19 cellular contexts compared by ENCODE assay signal in genomic region chr6:93886416-93886815, GRCh38.
"Had no signal": no experiment of that assay in that cellular context is flagged by ENCODE, and none has a peak within 500 bp of the region (broad histone marks: within the 10 kb centered on the region; RNA-seq: fewer than 3 reads in every experiment).

No MANE protein-coding gene starts in this region.

- FAIRE-seq: kidney had no signal

- H3K27me3 ChIP-seq: foreskin keratinocyte, ovary, right atrium auricular region, sigmoid colon, stomach had no signal

- H3K36me3 ChIP-seq: ovary, right atrium auricular region, sigmoid colon, stomach had no signal

- H3K4me3 Mint-ChIP-seq: effector memory CD8-positive, alpha-beta T cell; naive B cell; nephron progenitor cell had no signal

- H3K9me3 ChIP-seq: ovary, right atrium auricular region, sigmoid colon, stomach had no signal

- H3K4me1 ChIP-seq: foreskin keratinocyte, right atrium auricular region, sigmoid colon, stomach had no signal

- H3K9me3 Mint-ChIP-seq: nephron progenitor cell had no signal

- H3K27ac ChIP-seq: foreskin keratinocyte, ovary, right atrium auricular region, sigmoid colon, skin epidermis, stomach had no signal

- DNase-seq: cortex of kidney; effector memory CD8-positive, alpha-beta T cell; erythroblast; foreskin keratinocyte; kidney; left cardiac atrium; left ventricle myocardium superior; mesendoderm; naive B cell; nephron progenitor cell; ovary; sigmoid colon; stimulated activated CD4-positive, alpha-beta T cell treated with anti-CD3 and anti-CD28 coated beads, Interleukin-12 subunit alpha, Interleukin-12 subunit beta, amount 100 ng/mL, for 4 hours; stimulated activated naive CD4-positive, alpha-beta T cell; stomach; trophoblast cell had no signal

- H3K4me3 ChIP-seq: lung, ovary, right atrium auricular region, sigmoid colon, skin epidermis, stomach had no signal

- H3K27ac Mint-ChIP-seq: effector memory CD8-positive, alpha-beta T cell; naive B cell; nephron progenitor cell had no signal

- H3K36me3 Mint-ChIP-seq: naive B cell had no signal

- H3K4me1 Mint-ChIP-seq: naive B cell, nephron progenitor cell had no signal

- ATAC-seq: effector memory CD8-positive, alpha-beta T cell; foreskin keratinocyte; left cardiac atrium; left ventricle myocardium superior had no signal

- H3K27me3 Mint-ChIP-seq: effector memory CD8-positive, alpha-beta T cell; naive B cell had no signal
